1 cellular context compared by ENCODE assay signal in genomic region chr22:20937031-20937793, GRCh38.
TF ChIP-seq lines count a peak whose summit lies in the region.

No MANE protein-coding gene starts in this region.

TF ChIP-seq in GM12878, 131 proteins besides CTCF, POLR2A, EP300 and RAD21:
- TF ChIP-seq FOXM1 (IDR thresholded peaks at IDR 0.05; ENCODE audit: low read depth, low read length): no peak
- TF ChIP-seq EED (IDR thresholded peaks at IDR 0.05; ENCODE audit: low read depth): no peak
- no peak for TF ChIP-seq CREM (IDR thresholded peaks at IDR 0.05; ENCODE audit: low read depth)
- no peak for TF ChIP-seq IKZF2 (IDR thresholded peaks at IDR 0.05)
- TF ChIP-seq NKRF (conservative IDR thresholded peaks at IDR 0.05): no peak
- no peak for TF ChIP-seq LARP7 (IDR thresholded peaks at IDR 0.05)
- no peak for TF ChIP-seq E2F8 (IDR thresholded peaks at IDR 0.05; ENCODE audit: low read depth, partially characterized antibody)
- TF ChIP-seq HDAC2 (IDR thresholded peaks at IDR 0.05): no peak
- no peak for TF ChIP-seq EGR1 (IDR thresholded peaks at IDR 0.05; ENCODE audit: borderline replicate concordance in 1 of 2, low read depth in 2 of 2, low read length in 2 of 2)
- TF ChIP-seq GABPA (IDR thresholded peaks at IDR 0.05; ENCODE audit: low read depth): no peak
- TF ChIP-seq PBX3 (IDR thresholded peaks at IDR 0.05; ENCODE audit: insufficient replicate concordance, low read depth, low read length): no peak
- no peak for TF ChIP-seq CREB1 (IDR thresholded peaks at IDR 0.05; ENCODE audit: low read depth)
- TF ChIP-seq NR2F1 (conservative IDR thresholded peaks at IDR 0.05): no peak
- TF ChIP-seq POLR2AphosphoS5 (IDR thresholded peaks at IDR 0.05; ENCODE audit: low read length): no peak
